25 cellular contexts compared by ENCODE assay signal in genomic region chr13:113472355-113473025, GRCh38. TPM values are rescaled to one million over a fixed set of nuclear protein-coding genes. Genes with fewer than 3 reads are reported as not detected.
A peak's percentile ranks its signal among the peaks of the same experiment; 100 is the strongest.
DNase-seq lines count a peak whose midpoint lies in the region; ATAC-seq and TF ChIP-seq lines count a peak whose summit lies in the region.
"Had no signal": no experiment of that assay in that cellular context is flagged by ENCODE, and none has a peak within 500 bp of the region (broad histone marks: within the 10 kb centered on the region; RNA-seq: fewer than 3 reads in every experiment).

No MANE protein-coding gene starts in this region.

- H3K4me3 ChIP-seq in heart right ventricle (peak overlapping the region in 6 of 10 donors; percentile 8 to 42 (median 26)), upper lobe of left lung (peak overlapping the region in 3 of 4 donors; percentile 2 to 34 (median 29))
- H3K4me3 ChIP-seq: SK-N-MC had no signal

- peak in 1 of 4 donors; percentile 30 for TF ChIP-seq EP300 in upper lobe of left lung (IDR thresholded peaks at IDR 0.05)

- peaks cover 0 to 30% (median 16%) of the 10 kb centered on the region in 9 donors for H3K4me1 ChIP-seq in heart right ventricle
- H3K4me1 ChIP-seq in upper lobe of left lung: peaks cover 7 to 19% (median 14%) of the 10 kb centered on the region in 4 donors

- intact Hi-C loops in dendritic cell treated with granulocyte-macrophage colony-stimulating factor and Interleukin-4, amounts not matched to agents 40 ng/mL and 50 ng/mL, for 4 days (cut with micrococcal nuclease): no loop called here
- intact Hi-C loops in heart right ventricle (cut with DNase I): loop anchor here in 1 of 10 donors (1.0 kb wide), 1 partner anchor 18 kb away; the partner anchor contains the start of gene DCUN1D2

- H3K27ac ChIP-seq in heart right ventricle (peak overlapping the region; percentile 56 to 87 (median 78)), upper lobe of left lung (peak overlapping the region; percentile 62 to 85 (median 72))
- H3K27ac ChIP-seq: SK-N-MC had no signal

- no peaks in the 10 kb centered on the region for H3K9me3 ChIP-seq in heart right ventricle
- no peaks in the 10 kb centered on the region for H3K9me3 ChIP-seq in upper lobe of left lung

- H3K4me3 Mint-ChIP-seq in dendritic cell treated with granulocyte-macrophage colony-stimulating factor and Interleukin-4, amounts not matched to agents 40 ng/mL and 50 ng/mL, for 4 days: no peak overlapping the region
- H3K4me3 Mint-ChIP-seq: activated CD4-positive, alpha-beta T cell treated with anti-CD3 and anti-CD28 coated beads for 36 hours; activated naive CD4-positive, alpha-beta T cell treated with anti-CD3 and anti-CD28 coated beads for 36 hours; natural killer cell treated with Interleukin-12 subunit alpha and Interleukin-12 subunit beta and Interleukin-15 and Interleukin-18, amount 100 ng/mL, for 72 hours; T-helper 17 cell had no signal

- no peak for TF ChIP-seq POLR2A in upper lobe of left lung (IDR thresholded peaks at IDR 0.05)

- ATAC-seq in heart right ventricle: peak; percentile 57 to 91 (median 81)
- ATAC-seq in upper lobe of left lung (ENCODE audit: low FRiP score in 2 of 2): peak in 1 of 2 donors; percentile 60
- ATAC-seq in GM21528 (IDR thresholded peaks at IDR 0.05; ENCODE audit: low FRiP score, unreplicated experiment): no peak
- ATAC-seq: activated CD4-positive, alpha-beta T cell treated with anti-CD3 and anti-CD28 coated beads for 36 hours; left colon; natural killer cell treated with Interleukin-12 subunit alpha and Interleukin-12 subunit beta and Interleukin-15 and Interleukin-18, amount 100 ng/mL, for 72 hours; T-helper 17 cell had no signal

- no peaks in the 10 kb centered on the region for H3K9me3 Mint-ChIP-seq in dendritic cell treated with granulocyte-macrophage colony-stimulating factor and Interleukin-4, amounts not matched to agents 40 ng/mL and 50 ng/mL, for 4 days
- H3K9me3 Mint-ChIP-seq: activated naive CD4-positive, alpha-beta T cell treated with anti-CD3 and anti-CD28 coated beads for 36 hours; natural killer cell treated with Interleukin-12 subunit alpha and Interleukin-12 subunit beta and Interleukin-15 and Interleukin-18, amount 100 ng/mL, for 72 hours had no signal

- TF ChIP-seq CTCF in heart right ventricle (IDR thresholded peaks at IDR 0.05) (peak in 1 of 9 donors; percentile 9), upper lobe of left lung (IDR thresholded peaks at IDR 0.05) (peak in 4 of 6 experiments; percentile 27 to 46 (median 30))

- H3K27ac Mint-ChIP-seq in dendritic cell treated with granulocyte-macrophage colony-stimulating factor and Interleukin-4, amounts not matched to agents 40 ng/mL and 50 ng/mL, for 4 days: peak overlapping the region; percentile 14
- H3K27ac Mint-ChIP-seq: activated CD4-positive, alpha-beta T cell treated with anti-CD3 and anti-CD28 coated beads for 36 hours; activated naive CD4-positive, alpha-beta T cell treated with anti-CD3 and anti-CD28 coated beads for 36 hours; natural killer cell treated with Interleukin-12 subunit alpha and Interleukin-12 subunit beta and Interleukin-15 and Interleukin-18, amount 100 ng/mL, for 72 hours; T-helper 17 cell had no signal

- peaks cover 38% of the 10 kb centered on the region for H3K4me1 Mint-ChIP-seq in dendritic cell treated with granulocyte-macrophage colony-stimulating factor and Interleukin-4, amounts not matched to agents 40 ng/mL and 50 ng/mL, for 4 days (ENCODE audit: low read depth)
- H3K4me1 Mint-ChIP-seq: activated CD4-positive, alpha-beta T cell treated with anti-CD3 and anti-CD28 coated beads for 36 hours had no signal

- H3K27me3 ChIP-seq in heart right ventricle (no peaks in the 10 kb centered on the region), upper lobe of left lung (no peaks in the 10 kb centered on the region)

- DNase-seq in heart right ventricle: peak in 1 of 2 donors; percentile 54
- DNase-seq in lung microvascular endothelial cell (ENCODE audit: low read depth in 2 of 2): peak; percentile 50 to 67
- no peak for DNase-seq in upper lobe of left lung
- DNase-seq in NCI-H2196 (lab: John Stamatoyannopoulos, UW; ENCODE audit: unreplicated experiment): no peak
- DNase-seq in SW 1271 (lab: John Stamatoyannopoulos, UW): no peak
- no peak for DNase-seq in retina
- DNase-seq: activated CD4-positive, alpha-beta T cell treated with anti-CD3 and anti-CD28 coated beads for 36 hours; activated naive CD4-positive, alpha-beta T cell treated with anti-CD3 and anti-CD28 coated beads for 36 hours; amniotic stem cell; C1 segment of cervical spinal cord; cortex of kidney; HCEC 1CT; left colon; NCI-H1092; NCI-H1930; NCI-H2227 treated with DMSO at 0.1 percent for 48 hours; NCI-H748 treated with DMSO at 0.1 percent for 48 hours; RPMI8226; stimulated activated CD4-positive, alpha-beta T cell treated with anti-CD3 and anti-CD28 coated beads, Interleukin-1b, Interleukin-23, amount 100 ng/mL, for 48 hours; substantia nigra; T-helper 17 cell had no signal

- WGBS in heart right ventricle, 2 donors: 69 to 76% methylated on average over 28 of the region's 28 CpGs
- WGBS in upper lobe of left lung, 2 donors: 71 to 74% methylated on average over 19 to 28 of the region's 28 CpGs

- peaks cover 91% of the 10 kb centered on the region for H3K36me3 Mint-ChIP-seq in dendritic cell treated with granulocyte-macrophage colony-stimulating factor and Interleukin-4, amounts not matched to agents 40 ng/mL and 50 ng/mL, for 4 days (ENCODE audit: low read depth)

- H3K36me3 ChIP-seq in heart right ventricle (peaks cover 0 to 68% (median 25%) of the 10 kb centered on the region in 9 donors), upper lobe of left lung (peaks cover 9 to 37% (median 14%) of the 10 kb centered on the region in 4 donors)

- H3K27me3 Mint-ChIP-seq in dendritic cell treated with granulocyte-macrophage colony-stimulating factor and Interleukin-4, amounts not matched to agents 40 ng/mL and 50 ng/mL, for 4 days: no peaks in the 10 kb centered on the region
- H3K27me3 Mint-ChIP-seq: activated CD4-positive, alpha-beta T cell treated with anti-CD3 and anti-CD28 coated beads for 36 hours; natural killer cell treated with Interleukin-12 subunit alpha and Interleukin-12 subunit beta and Interleukin-15 and Interleukin-18, amount 100 ng/mL, for 72 hours; T-helper 17 cell had no signal

RNA-seq across cellular contexts. Expression of gene DCUN1D2, which starts 18.0 kb away (rescaled TPM):
- 100 to 1,000 TPM in 9 of 10 donors, 10 to 100 TPM in 1; 97.7 to 307 (median 225) TPM for total RNA-seq in heart right ventricle
- polyA plus RNA-seq in heart right ventricle: 10 to 100 TPM; 40.9 to 73.3 TPM
- 5.2 and 6.2 TPM in 2 replicates for total RNA-seq in lung microvascular endothelial cell
- 10 to 100 TPM; 10.1 to 53.4 (median 26.5) TPM for total RNA-seq in upper lobe of left lung

RNA-seq across cellular contexts. Expression of gene ADPRHL1, which starts 19.2 kb away (rescaled TPM):
- 100 to 1,000 TPM; 381 to 939 (median 762) TPM for total RNA-seq in heart right ventricle
- 100 to 1,000 TPM; 163 to 192 TPM for polyA plus RNA-seq in heart right ventricle
- 0.20 and 0.44 TPM in 2 replicates for total RNA-seq in lung microvascular endothelial cell
- total RNA-seq in upper lobe of left lung: 1 to 10 TPM in 5 of 6 donors, under 1 TPM in 1; 0.59 to 6.3 (median 2.8) TPM

Comparison
In these comparisons a context has a peak if more than half of its experiments do, and no peak if none do; other contexts are left out.
1. DNase-seq: peak in lung microvascular endothelial cell (2 of 2); none in upper lobe of left lung (0 of 2), NCI-H2196 (single experiment), SW 1271 (0 of 2) and retina (single experiment).
2. RNA of gene ADPRHL1, which starts 19.2 kb away (total RNA-seq): 381 to 939 TPM in heart right ventricle; 0.59 to 6.3 TPM in upper lobe of left lung and 0.20 to 0.44 TPM in lung microvascular endothelial cell; every median in the first group is over 10 times any median in the second.